In the genomic region with DNA sequence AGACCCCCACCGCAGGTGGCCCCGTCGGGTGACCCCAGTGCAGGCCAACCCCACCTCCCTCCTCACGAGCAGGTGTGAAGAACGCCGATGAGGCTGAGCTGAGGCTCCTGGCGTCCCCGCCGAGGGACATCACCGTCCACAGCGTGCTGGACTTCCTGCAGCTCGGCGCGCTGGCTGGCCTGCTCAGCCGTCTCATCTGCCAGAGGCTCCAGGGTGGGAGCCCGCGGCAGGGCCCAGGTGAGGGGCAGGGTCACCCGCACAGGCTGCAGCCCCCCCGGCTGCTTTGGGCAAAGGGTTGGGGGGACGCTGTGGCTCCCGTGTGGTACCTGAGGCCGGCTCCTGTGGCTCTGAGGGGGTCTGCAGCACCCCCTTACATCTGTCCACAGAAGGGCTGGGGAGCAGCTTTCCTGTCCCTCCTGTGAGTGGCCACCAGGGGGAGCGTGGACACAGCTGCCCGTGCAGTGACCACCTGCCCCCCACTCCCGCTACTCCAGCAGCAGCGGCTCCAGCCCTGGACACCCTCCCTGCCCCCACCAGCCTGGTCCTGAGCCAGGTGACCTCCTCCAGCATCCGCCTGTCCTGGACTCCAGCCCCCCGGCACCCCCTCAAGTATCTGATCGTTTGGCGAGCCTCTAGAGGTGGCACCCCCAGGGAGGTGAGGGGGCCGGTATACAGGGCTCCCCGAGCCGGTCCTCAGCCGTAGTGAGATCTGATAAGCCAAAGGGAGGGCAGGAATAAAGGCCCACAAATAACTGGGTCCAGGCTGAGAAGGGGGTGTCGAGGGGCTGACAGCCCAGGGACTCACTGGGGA, we compare ENCODE assay signal across 9 cellular contexts. TPM values are rescaled to one million over a fixed set of nuclear protein-coding genes. Genes with fewer than 3 reads are reported as not detected.
DNase-seq lines count a peak whose midpoint lies in the region; ATAC-seq, FAIRE-seq and TF ChIP-seq lines count a peak whose summit lies in the region.
"Had no signal": no experiment of that assay in that cellular context is flagged by ENCODE, and none has a peak within 500 bp of the region (broad histone marks: within the 10 kb centered on the region; RNA-seq: fewer than 3 reads in every experiment).

No MANE protein-coding gene starts in this region.

- H3K36me3 Mint-ChIP-seq in MCF 10A (ENCODE audit: insufficient read depth, unreplicated experiment): no peaks in the 10 kb centered on the region

- no peaks in the 10 kb centered on the region; the same call in 1 of the 2 replicates for H3K9me3 ChIP-seq in AG04450 (ENCODE audit: control insufficient read depth, insufficient read depth, low read length)

- no peak overlapping the region for H3K4me3 Mint-ChIP-seq in MCF 10A (ENCODE audit: unreplicated experiment)
- H3K4me3 Mint-ChIP-seq: central memory CD8-positive, alpha-beta T cell had no signal

- H3K27me3 Mint-ChIP-seq in MCF 10A (ENCODE audit: insufficient read depth, unreplicated experiment): no peaks in the 10 kb centered on the region

- H3K36me3 ChIP-seq in GM06990 (ENCODE audit: control insufficient read depth, insufficient read depth, low read length): no peaks in the 10 kb centered on the region

- CTCF ChIA-PET in AG04450 (lab: Charles Lee) (interaction anchor here (0.6 to 2.9 kb wide), 8 partner anchors 8 to 86 kb away, joined by 3 to 47 read pairs (median 6); a partner anchor contains a TSS), MCF 10A (lab: Yijun Ruan, JAX) (interaction anchor here (0.6 to 4.7 kb wide), 43 partner anchors 9 to 1996 kb away, joined by 3 to 85 read pairs (median 4); no protein-coding TSS in a partner anchor)

- H3K27me3 ChIP-seq in AG04450 (ENCODE audit: control insufficient read depth, insufficient read depth, low read length): peaks cover 3% of the 10 kb centered on the region
- no peaks in the 10 kb centered on the region; the same call in 1 of the 2 replicates for H3K27me3 ChIP-seq in GM06990 (replicated peaks; ENCODE audit: control insufficient read depth, insufficient read depth, low read length)

- no peak overlapping the region for H3K4me3 ChIP-seq in AG04450 (ENCODE audit: low read depth, low read length)
- H3K4me3 ChIP-seq in GM06990 (replicated peaks; ENCODE audit: low read depth, low read length): no peak overlapping the region

- no peaks in the 10 kb centered on the region for H3K4me1 Mint-ChIP-seq in MCF 10A (ENCODE audit: insufficient read depth, unreplicated experiment)
- H3K4me1 Mint-ChIP-seq: central memory CD8-positive, alpha-beta T cell had no signal

- no peak overlapping the region for H3K27ac ChIP-seq in AG04450 (ENCODE audit: low read depth, low read length)

- peak; percentile 59 for ATAC-seq in left colon
- no peak for ATAC-seq in HG02840 (IDR thresholded peaks at IDR 0.05; ENCODE audit: low FRiP score, unreplicated experiment)
- no peak for ATAC-seq in GM18511 (IDR thresholded peaks at IDR 0.05; ENCODE audit: unreplicated experiment)

- FAIRE-seq in urothelium cell line (lab: Jason Lieb, UNC): peak; percentile 92

- POLR2A ChIA-PET in AG04450 (lab: Yijun Ruan, JAX): no interaction called here
- POLR2A ChIA-PET in MCF 10A (lab: Yijun Ruan, JAX): interaction anchor here (0.6 kb wide), 1 partner anchor 93 kb away, joined by 3 read pairs; no protein-coding TSS in a partner anchor

- no peaks in the 10 kb centered on the region for H3K9me3 Mint-ChIP-seq in MCF 10A (ENCODE audit: unreplicated experiment)
- H3K9me3 Mint-ChIP-seq: central memory CD8-positive, alpha-beta T cell had no signal

- BruUV-seq in MCF 10A (replicated peaks; lab: Mats Ljungman, UMichigan): no TSS peak

- peak; percentile 80 for TF ChIP-seq CTCF in AG04450 (IDR thresholded peaks at IDR 0.05; ENCODE audit: low read depth, low read length)
- peak; percentile 68 for TF ChIP-seq CTCF in GM06990 (IDR thresholded peaks at IDR 0.05; ENCODE audit: insufficient read depth, low read length, poor library complexity, severe bottlenecking)
- peak; percentile 86 for TF ChIP-seq CTCF in MCF 10A (IDR thresholded peaks at IDR 0.05; ENCODE audit: unreplicated experiment)

- intact Hi-C loops in MCF 10A (cut with micrococcal nuclease) (loop anchor here (5.0 kb wide), 1 partner anchor 173 kb away; no protein-coding TSS in a partner anchor), left colon (cut with DNase I, micrococcal nuclease) (loop anchor here in 1 of 2 donors (5.0 kb wide), 1 partner anchor 73 kb away; no protein-coding TSS in a partner anchor)

- no peak for DNase-seq in AG04450 (ENCODE audit: low read depth, low spot score)
- DNase-seq in GM06990 (ENCODE audit: extremely low read depth, insufficient read length): no peak
- DNase-seq in NOMO-1 treated with DMSO at 0.1 percent for 48 hours (lab: John Stamatoyannopoulos, UW; ENCODE audit: unreplicated experiment): peak; percentile 9
- DNase-seq in MCF 10A (ENCODE audit: unreplicated experiment): peak; percentile 27
- no peak for DNase-seq in left colon
- DNase-seq in urothelium cell line (ENCODE audit: low spot score): peak; percentile 91

- no peak overlapping the region for H3K27ac Mint-ChIP-seq in MCF 10A (ENCODE audit: low read depth, unreplicated experiment)

RNA-seq across cellular contexts. Expression of a gene that starts 16.5 kb away (rescaled TPM):
- polyA plus RNA-seq in AG04450 (2011; rRNA removed): not detected in 2 replicates
- not detected in 2 replicates for polyA minus RNA-seq in AG04450 (2011; rRNA and poly(A)+ RNA removed)
- total RNA-seq in MCF 10A (2022) (0.07 and 0.14 TPM in 2 replicates), left colon (not detected)

RNA-seq across cellular contexts. Expression of a gene that starts 36.9 kb away (rescaled TPM):
- 52.6 and 70.9 TPM in 2 replicates for polyA plus RNA-seq in AG04450 (2011; rRNA removed)
- 53.0 and 79.9 TPM in 2 replicates for polyA minus RNA-seq in AG04450 (2011; rRNA and poly(A)+ RNA removed)
- total RNA-seq in MCF 10A (2022) (93.6 and 97.2 TPM in 2 replicates), left colon (10 to 100 TPM; 67.4 to 95.2 TPM)

RNA-seq across cellular contexts. Expression of a gene that starts 51.7 kb away (rescaled TPM):
- not detected in 2 replicates for polyA plus RNA-seq in AG04450 (2011; rRNA removed)
- polyA minus RNA-seq in AG04450 (2011; rRNA and poly(A)+ RNA removed): not detected in 2 replicates
- not detected in 2 replicates for total RNA-seq in MCF 10A (2022)
- total RNA-seq in left colon: not detected

RNA-seq across cellular contexts. Expression of a gene that starts 55.2 kb away (rescaled TPM):
- polyA plus RNA-seq in AG04450 (2011; rRNA removed): not detected in 2 replicates
- not detected in 2 replicates for polyA minus RNA-seq in AG04450 (2011; rRNA and poly(A)+ RNA removed)
- total RNA-seq in MCF 10A (2022) (not detected in 2 replicates), left colon (under 1 TPM in 1 of 2 donors, not detected in 1; 0.27 TPM)

Comparison
In these comparisons a context has a peak if more than half of its experiments do, and no peak if none do; other contexts are left out.
1. DNase-seq: peak in NOMO-1 treated with DMSO at 0.1 percent for 48 hours (single experiment), MCF 10A (single experiment) and urothelium cell line (single experiment); none in AG04450 (single experiment), GM06990 (single experiment) and left colon (0 of 2).
2. Peak in every context shown above with its lines, with median percentiles within 50 percentile points of each other: CTCF ChIP-seq.